Comparison of ENCODE assay signal across 1 cellular context in genomic region chr6:170450946-170451761, GRCh38.
TF ChIP-seq lines count a peak whose summit lies in the region.

No MANE protein-coding gene starts in this region.

TF ChIP-seq in H1, 55 proteins besides CTCF, POLR2A, EP300 and RAD21:
- TF ChIP-seq SP1 (IDR thresholded peaks at IDR 0.05; ENCODE audit: low read depth, low read length) (no peak), CHD2 (IDR thresholded peaks at IDR 0.05; ENCODE audit: low read length) (no peak), SIN3A (conservative IDR thresholded peaks at IDR 0.05 in 1 of 2, IDR thresholded peaks at IDR 0.05 in 1 of 2; ENCODE audit: low read depth in 1 of 2, low read length in 2 of 2) (no peak), BCL11A (IDR thresholded peaks at IDR 0.05; ENCODE audit: low read depth in 2 of 2, low read length in 2 of 2) (no peak), BRCA1 (IDR thresholded peaks at IDR 0.05; ENCODE audit: low read depth, low read length) (no peak), JUND (IDR thresholded peaks at IDR 0.05; ENCODE audit: low read length) (no peak), SP4 (IDR thresholded peaks at IDR 0.05; ENCODE audit: low read length) (no peak), EZH2 (IDR thresholded peaks at IDR 0.05; ENCODE audit: low read depth, low read length, severe bottlenecking) (no peak), PHF8 (conservative IDR thresholded peaks at IDR 0.05; ENCODE audit: low read depth, low read length) (no peak), SIX5 (IDR thresholded peaks at IDR 0.05; ENCODE audit: low read depth, low read length) (no peak), RNF2 (IDR thresholded peaks at IDR 0.05; ENCODE audit: borderline replicate concordance, low read depth, low read length, missing control alignments, poor library complexity, severe bottlenecking) (no peak), TEAD4 (IDR thresholded peaks at IDR 0.05; ENCODE audit: low read depth, low read length) (no peak), CTBP2 (IDR thresholded peaks at IDR 0.05; ENCODE audit: borderline replicate concordance, insufficient read depth, insufficient read length, low read length) (no peak), TAF7 (optimal IDR thresholded peaks at IDR 0.05; ENCODE audit: borderline replicate concordance, low read depth, low read length) (no peak), RFX5 (IDR thresholded peaks at IDR 0.05; ENCODE audit: borderline replicate concordance, low read depth, low read length) (no peak), ATF3 (IDR thresholded peaks at IDR 0.05; ENCODE audit: insufficient read depth, low read depth, low read length) (no peak)
- TF ChIP-seq, protein P1, sequence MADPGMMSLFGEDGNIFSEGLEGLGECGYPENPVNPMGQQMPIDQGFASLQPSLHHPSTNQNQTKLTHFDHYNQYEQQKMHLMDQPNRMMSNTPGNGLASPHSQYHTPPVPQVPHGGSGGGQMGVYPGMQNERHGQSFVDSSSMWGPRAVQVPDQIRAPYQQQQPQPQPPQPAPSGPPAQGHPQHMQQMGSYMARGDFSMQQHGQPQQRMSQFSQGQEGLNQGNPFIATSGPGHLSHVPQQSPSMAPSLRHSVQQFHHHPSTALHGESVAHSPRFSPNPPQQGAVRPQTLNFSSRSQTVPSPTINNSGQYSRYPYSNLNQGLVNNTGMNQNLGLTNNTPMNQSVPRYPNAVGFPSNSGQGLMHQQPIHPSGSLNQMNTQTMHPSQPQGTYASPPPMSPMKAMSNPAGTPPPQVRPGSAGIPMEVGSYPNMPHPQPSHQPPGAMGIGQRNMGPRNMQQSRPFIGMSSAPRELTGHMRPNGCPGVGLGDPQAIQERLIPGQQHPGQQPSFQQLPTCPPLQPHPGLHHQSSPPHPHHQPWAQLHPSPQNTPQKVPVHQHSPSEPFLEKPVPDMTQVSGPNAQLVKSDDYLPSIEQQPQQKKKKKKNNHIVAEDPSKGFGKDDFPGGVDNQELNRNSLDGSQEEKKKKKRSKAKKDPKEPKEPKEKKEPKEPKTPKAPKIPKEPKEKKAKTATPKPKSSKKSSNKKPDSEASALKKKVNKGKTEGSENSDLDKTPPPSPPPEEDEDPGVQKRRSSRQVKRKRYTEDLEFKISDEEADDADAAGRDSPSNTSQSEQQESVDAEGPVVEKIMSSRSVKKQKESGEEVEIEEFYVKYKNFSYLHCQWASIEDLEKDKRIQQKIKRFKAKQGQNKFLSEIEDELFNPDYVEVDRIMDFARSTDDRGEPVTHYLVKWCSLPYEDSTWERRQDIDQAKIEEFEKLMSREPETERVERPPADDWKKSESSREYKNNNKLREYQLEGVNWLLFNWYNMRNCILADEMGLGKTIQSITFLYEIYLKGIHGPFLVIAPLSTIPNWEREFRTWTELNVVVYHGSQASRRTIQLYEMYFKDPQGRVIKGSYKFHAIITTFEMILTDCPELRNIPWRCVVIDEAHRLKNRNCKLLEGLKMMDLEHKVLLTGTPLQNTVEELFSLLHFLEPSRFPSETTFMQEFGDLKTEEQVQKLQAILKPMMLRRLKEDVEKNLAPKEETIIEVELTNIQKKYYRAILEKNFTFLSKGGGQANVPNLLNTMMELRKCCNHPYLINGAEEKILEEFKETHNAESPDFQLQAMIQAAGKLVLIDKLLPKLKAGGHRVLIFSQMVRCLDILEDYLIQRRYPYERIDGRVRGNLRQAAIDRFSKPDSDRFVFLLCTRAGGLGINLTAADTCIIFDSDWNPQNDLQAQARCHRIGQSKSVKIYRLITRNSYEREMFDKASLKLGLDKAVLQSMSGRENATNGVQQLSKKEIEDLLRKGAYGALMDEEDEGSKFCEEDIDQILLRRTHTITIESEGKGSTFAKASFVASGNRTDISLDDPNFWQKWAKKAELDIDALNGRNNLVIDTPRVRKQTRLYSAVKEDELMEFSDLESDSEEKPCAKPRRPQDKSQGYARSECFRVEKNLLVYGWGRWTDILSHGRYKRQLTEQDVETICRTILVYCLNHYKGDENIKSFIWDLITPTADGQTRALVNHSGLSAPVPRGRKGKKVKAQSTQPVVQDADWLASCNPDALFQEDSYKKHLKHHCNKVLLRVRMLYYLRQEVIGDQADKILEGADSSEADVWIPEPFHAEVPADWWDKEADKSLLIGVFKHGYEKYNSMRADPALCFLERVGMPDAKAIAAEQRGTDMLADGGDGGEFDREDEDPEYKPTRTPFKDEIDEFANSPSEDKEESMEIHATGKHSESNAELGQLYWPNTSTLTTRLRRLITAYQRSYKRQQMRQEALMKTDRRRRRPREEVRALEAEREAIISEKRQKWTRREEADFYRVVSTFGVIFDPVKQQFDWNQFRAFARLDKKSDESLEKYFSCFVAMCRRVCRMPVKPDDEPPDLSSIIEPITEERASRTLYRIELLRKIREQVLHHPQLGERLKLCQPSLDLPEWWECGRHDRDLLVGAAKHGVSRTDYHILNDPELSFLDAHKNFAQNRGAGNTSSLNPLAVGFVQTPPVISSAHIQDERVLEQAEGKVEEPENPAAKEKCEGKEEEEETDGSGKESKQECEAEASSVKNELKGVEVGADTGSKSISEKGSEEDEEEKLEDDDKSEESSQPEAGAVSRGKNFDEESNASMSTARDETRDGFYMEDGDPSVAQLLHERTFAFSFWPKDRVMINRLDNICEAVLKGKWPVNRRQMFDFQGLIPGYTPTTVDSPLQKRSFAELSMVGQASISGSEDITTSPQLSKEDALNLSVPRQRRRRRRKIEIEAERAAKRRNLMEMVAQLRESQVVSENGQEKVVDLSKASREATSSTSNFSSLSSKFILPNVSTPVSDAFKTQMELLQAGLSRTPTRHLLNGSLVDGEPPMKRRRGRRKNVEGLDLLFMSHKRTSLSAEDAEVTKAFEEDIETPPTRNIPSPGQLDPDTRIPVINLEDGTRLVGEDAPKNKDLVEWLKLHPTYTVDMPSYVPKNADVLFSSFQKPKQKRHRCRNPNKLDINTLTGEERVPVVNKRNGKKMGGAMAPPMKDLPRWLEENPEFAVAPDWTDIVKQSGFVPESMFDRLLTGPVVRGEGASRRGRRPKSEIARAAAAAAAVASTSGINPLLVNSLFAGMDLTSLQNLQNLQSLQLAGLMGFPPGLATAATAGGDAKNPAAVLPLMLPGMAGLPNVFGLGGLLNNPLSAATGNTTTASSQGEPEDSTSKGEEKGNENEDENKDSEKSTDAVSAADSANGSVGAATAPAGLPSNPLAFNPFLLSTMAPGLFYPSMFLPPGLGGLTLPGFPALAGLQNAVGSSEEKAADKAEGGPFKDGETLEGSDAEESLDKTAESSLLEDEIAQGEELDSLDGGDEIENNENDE (IDR thresholded peaks at IDR 0.05; ENCODE audit: insufficient replicate concordance, low read length), result no peak
